24 cellular contexts compared by ENCODE assay signal in the genomic region with DNA sequence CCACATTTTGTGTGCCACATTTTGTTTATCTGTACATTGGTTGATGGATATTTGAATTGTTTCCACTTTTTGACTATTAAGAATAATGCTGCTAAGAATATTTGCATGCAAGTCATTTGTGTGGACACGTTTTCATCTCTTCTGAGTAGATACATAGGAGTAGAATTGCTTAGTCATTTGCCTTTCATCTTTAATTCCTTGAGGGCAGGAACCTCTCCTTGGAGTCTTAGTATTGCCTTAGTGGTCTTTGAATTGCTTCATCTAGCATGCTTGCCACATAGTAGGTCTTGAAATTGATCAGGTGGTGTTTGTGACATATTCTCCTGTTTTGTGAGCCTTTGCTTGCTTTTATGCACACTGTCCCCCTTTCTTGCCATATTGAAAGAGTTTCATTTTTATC.
DNase-seq lines count a peak whose midpoint lies in the region; ATAC-seq, FAIRE-seq and TF ChIP-seq lines count a peak whose summit lies in the region.
"Had no signal": no experiment of that assay in that cellular context is flagged by ENCODE, and none has a peak within 500 bp of the region (broad histone marks: within the 10 kb centered on the region; RNA-seq: fewer than 3 reads in every experiment).

No MANE protein-coding gene starts in this region.

- 60% methylated on average over 1 of the region's 1 CpG for WGBS in A549 (ENCODE audit: missing lambda C conversion rate)
- WGBS in SK-N-SH (ENCODE audit: low lambda C conversion rate), result 90% methylated on average over 1 of the region's 1 CpG

- no peak overlapping the region for H2AFZ ChIP-seq in Karpas-422 (ENCODE audit: low read length)
- no peak overlapping the region for H2AFZ ChIP-seq in SK-N-SH (ENCODE audit: low read depth)

- no peak for ATAC-seq in A549
- ATAC-seq in foreskin keratinocyte, result peak; percentile 21
- ATAC-seq in HG03280 (IDR thresholded peaks at IDR 0.05; ENCODE audit: unreplicated experiment), result no peak
- ATAC-seq in GM21526 (IDR thresholded peaks at IDR 0.05; ENCODE audit: low FRiP score, unreplicated experiment), result no peak
- ATAC-seq: CD8-positive, alpha-beta T cell had no signal

- no peak for TF ChIP-seq EP300 in A549 (IDR thresholded peaks at IDR 0.05)
- TF ChIP-seq EP300 in SK-N-SH (IDR thresholded peaks at IDR 0.05; ENCODE audit: borderline replicate concordance in 1 of 2, low read depth in 1 of 2, low read length in 1 of 2), result no peak

- no peak for TF ChIP-seq CTCF in A549 (IDR thresholded peaks at IDR 0.05)
- no peak for TF ChIP-seq CTCF in foreskin keratinocyte (conservative IDR thresholded peaks at IDR 0.05)
- no peak for TF ChIP-seq CTCF in SK-N-SH (IDR thresholded peaks at IDR 0.05)

- H3K9ac ChIP-seq in Karpas-422 (ENCODE audit: low read length) (no peak overlapping the region), SK-N-SH (no peak overlapping the region)

- CTCF ChIA-PET in A549 (lab: Yijun Ruan, JAX), result no interaction called here
- CTCF ChIA-PET in SK-N-SH (lab: Yijun Ruan, JAX), result no interaction called here

- TF ChIP-seq POLR2A in A549 (IDR thresholded peaks at IDR 0.05; ENCODE audit: low read length), result no peak

- DNase-seq in A549 (ENCODE audit: low read depth in 1 of 2, low spot score in 1 of 2) (peak in 1 of 2 experiments; percentile 19), Karpas-422 (peak; percentile 54), amniotic epithelial cell (ENCODE audit: low read depth) (peak; percentile 6), foreskin keratinocyte (peak in 1 of 2 donors; percentile 54), SK-N-SH (no peak)
- no peak for DNase-seq in stimulated activated CD4-positive, alpha-beta T cell treated with anti-CD3 and anti-CD28 coated beads, Interleukin-1b, Interleukin-23, amount 100 ng/mL, for 48 hours
- DNase-seq: 8988T; AML-193; C1 segment of cervical spinal cord; CD8-positive, alpha-beta T cell; DND-41; GOT3; KG1; NCI-H1417; NCI-H1694 treated with DMSO at 0.1 percent for 48 hours; NCI-H2081 treated with DMSO at 0.1 percent for 48 hours; NCI-H2171 treated with DMSO at 0.1 percent for 48 hours; NCI-H446 treated with DMSO at 0.1 percent for 48 hours; NCI-H526 treated with DMSO at 0.1 percent for 48 hours; RPMI8226; SHP77 had no signal

- H3K79me2 ChIP-seq in Karpas-422 (ENCODE audit: low read length), result peaks cover 16% of the 10 kb centered on the region; the same call in 1 of the 2 replicates
- no peaks in the 10 kb centered on the region for H3K79me2 ChIP-seq in SK-N-SH (ENCODE audit: insufficient read depth)

- H3K27me3 ChIP-seq in Karpas-422 (ENCODE audit: low read length), result no peaks in the 10 kb centered on the region
- H3K27me3 ChIP-seq in foreskin keratinocyte, result no peaks in the 10 kb centered on the region
- H3K27me3 ChIP-seq in SK-N-SH (ENCODE audit: insufficient read depth), result no peaks in the 10 kb centered on the region

- H3K4me2 ChIP-seq in A549 (no peak overlapping the region), Karpas-422 (ENCODE audit: low read depth, low read length, poor library complexity, severe bottlenecking) (no peak overlapping the region), SK-N-SH (no peak overlapping the region)

- H3K36me3 ChIP-seq in Karpas-422 (ENCODE audit: insufficient read depth, low read length), result peaks cover 39% of the 10 kb centered on the region
- H3K36me3 ChIP-seq in SK-N-SH (replicated peaks in 1 of 2; ENCODE audit: control insufficient read depth in 1 of 2, insufficient read depth in 2 of 2, low read length in 1 of 2), result peaks cover 4 to 11% of the 10 kb centered on the region in 2 experiments

- TF ChIP-seq RAD21 in A549 (conservative IDR thresholded peaks at IDR 0.05 in 1 of 2, IDR thresholded peaks at IDR 0.05 in 1 of 2) (no peak), SK-N-SH (IDR thresholded peaks at IDR 0.05; ENCODE audit: low read length) (no peak)

- POLR2A ChIA-PET in A549 (lab: Yijun Ruan, JAX), result no interaction called here
- POLR2A ChIA-PET in SK-N-SH (lab: Yijun Ruan, JAX), result no interaction called here

- H3K4me1 ChIP-seq in A549, result peaks cover 30% of the 10 kb centered on the region
- H3K4me1 ChIP-seq in Karpas-422 (ENCODE audit: low read length), result peaks cover 31% of the 10 kb centered on the region
- H3K4me1 ChIP-seq in foreskin keratinocyte, result no peaks in the 10 kb centered on the region
- H3K4me1 ChIP-seq in SK-N-SH (ENCODE audit: control insufficient read depth in 1 of 2, insufficient read depth in 2 of 2, low read depth in 1 of 2, low read length in 1 of 2), result no peaks in the 10 kb centered on the region

- no peaks in the 10 kb centered on the region for H3F3A ChIP-seq in SK-N-SH (replicated peaks; ENCODE audit: insufficient read depth)

- no peaks in the 10 kb centered on the region for H3K9me3 ChIP-seq in A549
- H3K9me3 ChIP-seq in Karpas-422 (ENCODE audit: low read length), result no peaks in the 10 kb centered on the region
- H3K9me3 ChIP-seq in SK-N-SH, result peaks cover 1% of the 10 kb centered on the region; the same call in 1 of the 2 replicates

- no peak for FAIRE-seq in A549 (lab: Jason Lieb, UNC)

- H4K20me1 ChIP-seq in Karpas-422 (ENCODE audit: insufficient read depth, low read depth, low read length) (no peaks in the 10 kb centered on the region), SK-N-SH (ENCODE audit: insufficient read depth) (no peaks in the 10 kb centered on the region)

- H3K9me2 ChIP-seq in Karpas-422 (replicated peaks; ENCODE audit: insufficient read depth, low read length), result no peaks in the 10 kb centered on the region
- 0 out of 2 replicates have a peak, but pooled peaks cover 3% of the 10 kb centered on the region for H3K9me2 ChIP-seq in SK-N-SH

- H3K4me3 ChIP-seq in A549 (no peak overlapping the region), Karpas-422 (ENCODE audit: low read length) (no peak overlapping the region), SK-N-SH (ENCODE audit: low read depth in 2 of 2, low read length in 1 of 2) (no peak overlapping the region)
- H3K4me3 ChIP-seq: SK-N-MC had no signal

- H3K27ac ChIP-seq in A549, result peak overlapping the region in 1 of 2 experiments; percentile 53; a peak in 3 of 6 replicates
- peak overlapping the region; percentile 76 for H3K27ac ChIP-seq in Karpas-422 (ENCODE audit: low read length)
- H3K27ac ChIP-seq in foreskin keratinocyte, result no peak overlapping the region
- H3K27ac ChIP-seq in SK-N-SH (ENCODE audit: low read depth in 2 of 2, low read length in 1 of 2), result no peak overlapping the region
- H3K27ac ChIP-seq: SK-N-MC had no signal

TF ChIP-seq in A549, 52 proteins besides CTCF, POLR2A, EP300 and RAD21:
- TF ChIP-seq TFCP2L1 (CRISPR knock-in tag; IDR thresholded peaks at IDR 0.05), result no peak
- 0 out of 2 replicates have a peak, but pooled peaks have one; percentile 45 for TF ChIP-seq HOXA7 (CRISPR knock-in tag; IDR thresholded peaks at IDR 0.05)
- peak; percentile 29 for TF ChIP-seq MAFK (IDR thresholded peaks at IDR 0.05; ENCODE audit: partially characterized antibody)
- no peak for TF ChIP-seq CBX2 (IDR thresholded peaks at IDR 0.05; ENCODE audit: borderline replicate concordance, low read depth)
- TF ChIP-seq ZSCAN20 (CRISPR knock-in tag; IDR thresholded peaks at IDR 0.05), result no peak
- TF ChIP-seq CBX8 (IDR thresholded peaks at IDR 0.05), result no peak
- TF ChIP-seq JUNB (IDR thresholded peaks at IDR 0.05), result no peak
- no peak for TF ChIP-seq HDAC2 (IDR thresholded peaks at IDR 0.05)

TF ChIP-seq in SK-N-SH, 30 proteins besides CTCF, POLR2A, EP300 and RAD21 (continues in another document):
- no peak for TF ChIP-seq FOXM1 (IDR thresholded peaks at IDR 0.05; ENCODE audit: low read depth)
- no peak for TF ChIP-seq TAF1 (IDR thresholded peaks at IDR 0.05; ENCODE audit: borderline replicate concordance, low read depth, low read length)
- no peak for TF ChIP-seq REST (IDR thresholded peaks at IDR 0.05; ENCODE audit: low read depth, low read length)
- no peak for TF ChIP-seq FOXJ3 (CRISPR knock-in tag; IDR thresholded peaks at IDR 0.05)
- TF ChIP-seq, protein P1, sequence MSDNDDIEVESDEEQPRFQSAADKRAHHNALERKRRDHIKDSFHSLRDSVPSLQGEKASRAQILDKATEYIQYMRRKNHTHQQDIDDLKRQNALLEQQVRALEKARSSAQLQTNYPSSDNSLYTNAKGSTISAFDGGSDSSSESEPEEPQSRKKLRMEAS (IDR thresholded peaks at IDR 0.05; ENCODE audit: low read depth), result no peak
- no peak for TF ChIP-seq RXRA (IDR thresholded peaks at IDR 0.05; ENCODE audit: borderline replicate concordance, low read depth)
- TF ChIP-seq GATA2 (CRISPR knock-in tag; IDR thresholded peaks at IDR 0.05), result no peak
- TF ChIP-seq, protein P2, sequence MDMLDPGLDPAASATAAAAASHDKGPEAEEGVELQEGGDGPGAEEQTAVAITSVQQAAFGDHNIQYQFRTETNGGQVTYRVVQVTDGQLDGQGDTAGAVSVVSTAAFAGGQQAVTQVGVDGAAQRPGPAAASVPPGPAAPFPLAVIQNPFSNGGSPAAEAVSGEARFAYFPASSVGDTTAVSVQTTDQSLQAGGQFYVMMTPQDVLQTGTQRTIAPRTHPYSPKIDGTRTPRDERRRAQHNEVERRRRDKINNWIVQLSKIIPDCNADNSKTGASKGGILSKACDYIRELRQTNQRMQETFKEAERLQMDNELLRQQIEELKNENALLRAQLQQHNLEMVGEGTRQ (IDR thresholded peaks at IDR 0.05; ENCODE audit: borderline replicate concordance, low read depth, low read length), result no peak
- no peak for TF ChIP-seq YY1 (IDR thresholded peaks at IDR 0.05; ENCODE audit: low read depth)
- TF ChIP-seq TCF12 (IDR thresholded peaks at IDR 0.05), result no peak
- TF ChIP-seq ELF1 (IDR thresholded peaks at IDR 0.05), result no peak

Comparison
In these comparisons a context has a peak if more than half of its experiments do, and no peak if none do; other contexts are left out.
1. DNase-seq: peak in Karpas-422 (single experiment) and amniotic epithelial cell (single experiment); none in stimulated activated CD4-positive, alpha-beta T cell treated with anti-CD3 and anti-CD28 coated beads, Interleukin-1b, Interleukin-23, amount 100 ng/mL, for 48 hours (single experiment) and SK-N-SH (single experiment).